Comparison of ENCODE assay signal across 21 cellular contexts in the genomic region with DNA sequence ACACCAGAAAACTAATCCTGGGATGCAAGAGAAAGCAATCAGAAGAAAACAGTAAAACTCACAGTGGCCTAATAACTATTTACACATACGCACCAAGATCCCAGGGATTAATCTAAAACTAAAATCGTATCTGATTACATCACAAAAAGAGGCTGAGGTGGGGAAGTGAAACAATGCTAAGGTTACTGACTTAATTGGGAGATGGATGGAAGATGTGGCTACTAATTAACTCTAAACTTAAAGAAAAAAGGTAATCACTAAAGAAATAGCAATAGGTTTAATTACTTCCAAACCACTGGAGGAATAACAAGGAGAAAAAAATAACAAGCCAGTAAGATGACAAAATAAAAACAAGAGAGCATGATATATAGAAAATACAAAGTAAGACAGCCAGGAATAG.
"Had no signal": no experiment of that assay in that cellular context is flagged by ENCODE, and none has a peak within 500 bp of the region (broad histone marks: within the 10 kb centered on the region; RNA-seq: fewer than 3 reads in every experiment).

No MANE protein-coding gene starts in this region.

- H3K36me3 ChIP-seq: thoracic aorta had no signal

- H3K27me3 Mint-ChIP-seq: naive B cell; stimulated activated naive B cell treated with anti-CD40 and anti-IgM and Interleukin-4, amounts not matched to agents 10 μg/mL and 1 μg/mL and 100 μg/mL, for 72 hours; stimulated activated naive CD8-positive, alpha-beta T cell treated with anti-CD3 and anti-CD28 coated beads, Interleukin-15, amount 100 ng/mL, for 72 hours had no signal

- H3K27ac ChIP-seq: coronary artery, spleen, thoracic aorta, transverse colon had no signal

- H3K4me1 Mint-ChIP-seq: naive B cell, nephron progenitor cell had no signal

- DNase-seq: effector CD4-positive, alpha-beta T cell; foreskin melanocyte; head of caudate nucleus; hippocampal formation; left colon; left ventricle myocardium superior; mesendoderm; naive B cell; nephron progenitor cell; posterior cingulate gyrus; spleen; stimulated activated CD4-positive, alpha-beta T cell treated with anti-CD3 and anti-CD28 coated beads, Interleukin-15, amount 100 ng/mL, for 24 hours; stimulated activated CD4-positive, alpha-beta T cell treated with anti-CD3 and anti-CD28 coated beads, Interleukin-1b, Interleukin-23, amount 100 ng/mL, for 48 hours; stimulated activated CD4-positive, alpha-beta T cell treated with anti-CD3 and anti-CD28 coated beads, Interleukin-4, amount 100 ng/mL, for 24 hours; stimulated activated naive B cell treated with anti-CD40 and anti-IgM and Interleukin-4, amounts not matched to agents 10 μg/mL and 1 μg/mL and 100 μg/mL, for 72 hours; stimulated activated naive CD8-positive, alpha-beta T cell treated with anti-CD3 and anti-CD28 coated beads, Interleukin-15, amount 100 ng/mL, for 72 hours; transverse colon had no signal

- H3K4me3 ChIP-seq: coronary artery, spleen, thoracic aorta, transverse colon had no signal

- H3K4me3 Mint-ChIP-seq: naive B cell; nephron progenitor cell; stimulated activated naive B cell treated with anti-CD40 and anti-IgM and Interleukin-4, amounts not matched to agents 10 μg/mL and 1 μg/mL and 100 μg/mL, for 72 hours; stimulated activated naive CD8-positive, alpha-beta T cell treated with anti-CD3 and anti-CD28 coated beads, Interleukin-15, amount 100 ng/mL, for 72 hours had no signal

- H3K9me3 Mint-ChIP-seq: naive B cell; stimulated activated naive B cell treated with anti-CD40 and anti-IgM and Interleukin-4, amounts not matched to agents 10 μg/mL and 1 μg/mL and 100 μg/mL, for 72 hours; stimulated activated naive CD8-positive, alpha-beta T cell treated with anti-CD3 and anti-CD28 coated beads, Interleukin-15, amount 100 ng/mL, for 72 hours had no signal

- ATAC-seq: left colon; left ventricle myocardium superior; sciatic nerve; stimulated activated naive B cell treated with anti-CD40 and anti-IgM and Interleukin-4, amounts not matched to agents 10 μg/mL and 1 μg/mL and 100 μg/mL, for 72 hours; stimulated activated naive CD8-positive, alpha-beta T cell treated with anti-CD3 and anti-CD28 coated beads, Interleukin-15, amount 100 ng/mL, for 72 hours had no signal

- H3K27me3 ChIP-seq: spleen, transverse colon had no signal

- FAIRE-seq: urothelium cell line had no signal

- H3K4me1 ChIP-seq: transverse colon had no signal

- H3K9me3 ChIP-seq: spleen, thoracic aorta, transverse colon had no signal

- H3K27ac Mint-ChIP-seq: nephron progenitor cell; stimulated activated naive B cell treated with anti-CD40 and anti-IgM and Interleukin-4, amounts not matched to agents 10 μg/mL and 1 μg/mL and 100 μg/mL, for 72 hours; stimulated activated naive CD8-positive, alpha-beta T cell treated with anti-CD3 and anti-CD28 coated beads, Interleukin-15, amount 100 ng/mL, for 72 hours had no signal
